1 cellular context compared by ENCODE assay signal in genomic region chr19:38700350-38700932, GRCh38.
TF ChIP-seq lines count a peak whose summit lies in the region.

No MANE protein-coding gene starts in this region.

TF ChIP-seq in H1, 55 proteins besides CTCF, POLR2A, EP300 and RAD21:
- TF ChIP-seq E2F6 (IDR thresholded peaks at IDR 0.05) (no peak), CHD7 (IDR thresholded peaks at IDR 0.05; ENCODE audit: insufficient replicate concordance, low read length) (no peak), ATF2 (IDR thresholded peaks at IDR 0.05; ENCODE audit: low read length) (no peak), PHF8 (conservative IDR thresholded peaks at IDR 0.05; ENCODE audit: low read depth, low read length) (no peak), SUZ12 (IDR thresholded peaks at IDR 0.05; ENCODE audit: low read length) (no peak), BACH1 (IDR thresholded peaks at IDR 0.05; ENCODE audit: low read length) (no peak), CTBP2 (IDR thresholded peaks at IDR 0.05; ENCODE audit: borderline replicate concordance, insufficient read depth, insufficient read length, low read length) (no peak)
TF ChIP-seq in H1: peak in this region for 0.
